Comparison of ENCODE assay signal across 19 cellular contexts in genomic region chr12:102314821-102315220, GRCh38.
DNase-seq lines count a peak whose midpoint lies in the region; ATAC-seq, FAIRE-seq and TF ChIP-seq lines count a peak whose summit lies in the region.
"Had no signal": no experiment of that assay in that cellular context is flagged by ENCODE, and none has a peak within 500 bp of the region (broad histone marks: within the 10 kb centered on the region; RNA-seq: fewer than 3 reads in every experiment).

No MANE protein-coding gene starts in this region.

- in situ Hi-C loops in IMR-90 (cut with MboI; ENCODE audit: low sequenced_read_pairs): loop anchor here (25.0 kb wide), 1 partner anchor 172 kb away; the partner anchor contains the start of gene IGF1
- in situ Hi-C loops in brain microvascular endothelial cell (cut with HindIII; ENCODE audit: low pct_ligation_motif_present, low sequenced_read_pairs): no loop called here

- intact Hi-C loops in IMR-90 (cut with micrococcal nuclease): no loop called here

- no peaks in the 10 kb centered on the region for H3K27me3 ChIP-seq in IMR-90 (ENCODE audit: control insufficient read depth, insufficient read depth, low read length)
- no peaks in the 10 kb centered on the region for H3K27me3 ChIP-seq in brain microvascular endothelial cell (replicated peaks)
- H3K27me3 ChIP-seq: BLaER1 treated with 17β-estradiol and CSF1 and Interleukin-3, amounts not matched to agents 10 nM and 100 nM had no signal

- no peaks in the 10 kb centered on the region for H3K9me1 ChIP-seq in IMR-90 (ENCODE audit: insufficient read depth, low read length)

- no peak overlapping the region for H4K8ac ChIP-seq in IMR-90 (ENCODE audit: low read depth in 2 of 2, low read length in 2 of 2)

- no peak overlapping the region for H3K23ac ChIP-seq in IMR-90 (ENCODE audit: low read depth, low read length)

- BruUV-seq in IMR-90 (replicated peaks; lab: Mats Ljungman, UMichigan): no TSS peak

- H2AK5ac ChIP-seq in IMR-90 (ENCODE audit: low read depth, low read length): no peak overlapping the region

- POLR2A ChIA-PET in A549 (lab: Yijun Ruan, JAX): no interaction called here
- POLR2A ChIA-PET in IMR-90 (lab: Charles Lee; ENCODE audit: unreplicated experiment): no interaction called here

- H2AFZ ChIP-seq in IMR-90 (replicated peaks; ENCODE audit: low read length, poor library complexity): no peak overlapping the region

- H3K4me1 ChIP-seq in A549 (no peaks in the 10 kb centered on the region), IMR-90 (ENCODE audit: control insufficient read depth, insufficient read depth, low read length) (no peaks in the 10 kb centered on the region)
- H3K4me1 ChIP-seq: BLaER1 treated with 17β-estradiol and CSF1 and Interleukin-3, amounts not matched to agents 10 nM and 100 nM had no signal

- no peak overlapping the region for H4K91ac ChIP-seq in IMR-90 (ENCODE audit: insufficient read depth, low read depth, low read length)

- H2BK120ac ChIP-seq in IMR-90 (ENCODE audit: low read depth, low read length): no peak overlapping the region

- H3K9me3 ChIP-seq in A549: no peaks in the 10 kb centered on the region
- no peaks in the 10 kb centered on the region for H3K9me3 ChIP-seq in IMR-90 (ENCODE audit: control insufficient read depth, insufficient read depth, low read length)
- H3K9me3 ChIP-seq: BLaER1 treated with 17β-estradiol and CSF1 and Interleukin-3, amounts not matched to agents 10 nM and 100 nM had no signal

- H3K4me2 ChIP-seq in A549: no peak overlapping the region
- H3K4me2 ChIP-seq in IMR-90 (ENCODE audit: low read depth, low read length): no peak overlapping the region
- H3K4me2 ChIP-seq: BLaER1 treated with 17β-estradiol and CSF1 and Interleukin-3, amounts not matched to agents 10 nM and 100 nM had no signal

- TF ChIP-seq CTCF in A549 (IDR thresholded peaks at IDR 0.05) (no peak), IMR-90 (conservative IDR thresholded peaks at IDR 0.05; ENCODE audit: low read depth, low read length) (no peak), brain microvascular endothelial cell (IDR thresholded peaks at IDR 0.05; ENCODE audit: low read depth, low read length, missing control alignments) (no peak)

- H3K4me3 ChIP-seq in A549 (no peak overlapping the region), IMR-90 (ENCODE audit: insufficient read depth, low read depth, low read length) (no peak overlapping the region), brain microvascular endothelial cell (ENCODE audit: low read depth, low read length) (no peak overlapping the region)
- H3K4me3 ChIP-seq: BLaER1 treated with 17β-estradiol and CSF1 and Interleukin-3, amounts not matched to agents 10 nM and 100 nM had no signal

- no peak overlapping the region for H3K56ac ChIP-seq in IMR-90 (ENCODE audit: extremely low read depth, insufficient read depth, low read length)

- TF ChIP-seq RAD21 in A549 (conservative IDR thresholded peaks at IDR 0.05 in 1 of 2, IDR thresholded peaks at IDR 0.05 in 1 of 2) (no peak), IMR-90 (IDR thresholded peaks at IDR 0.05; ENCODE audit: low read length) (no peak)

- no peak overlapping the region for H2BK15ac ChIP-seq in IMR-90 (ENCODE audit: low read depth, low read length)

- H4K5ac ChIP-seq in IMR-90 (ENCODE audit: low read depth, low read length): no peak overlapping the region

- TF ChIP-seq POLR2A in A549 (IDR thresholded peaks at IDR 0.05; ENCODE audit: low read length): no peak
- no peak for TF ChIP-seq POLR2A in IMR-90 (IDR thresholded peaks at IDR 0.05; ENCODE audit: low read depth, low read length)
- TF ChIP-seq POLR2A in GM12891 (IDR thresholded peaks at IDR 0.05; ENCODE audit: low read depth, low read length): no peak

- H3K14ac ChIP-seq in IMR-90 (replicated peaks; ENCODE audit: low read depth, low read length): no peak overlapping the region

- H4K20me1 ChIP-seq in IMR-90 (ENCODE audit: insufficient read depth, low read length): no peaks in the 10 kb centered on the region
- H4K20me1 ChIP-seq: BLaER1 treated with 17β-estradiol and CSF1 and Interleukin-3, amounts not matched to agents 10 nM and 100 nM had no signal

- H3K18ac ChIP-seq in IMR-90 (ENCODE audit: low read depth, low read length): no peak overlapping the region

- WGBS in A549 (ENCODE audit: missing lambda C conversion rate): 28% methylated on average over 2 of the region's 2 CpGs
- no CpG with 5 or more reads among the region's 2 CpGs for WGBS in IMR-90 (ENCODE audit: extremely low coverage in 2 of 2, insufficient read length in 1 of 2), 2 experiments

- H2BK5ac ChIP-seq in IMR-90 (ENCODE audit: low read depth, low read length, poor library complexity, severe bottlenecking): no peak overlapping the region

- TF ChIP-seq EP300 in A549 (IDR thresholded peaks at IDR 0.05): no peak

- CTCF ChIA-PET in A549 (lab: Yijun Ruan, JAX): no interaction called here
- CTCF ChIA-PET in IMR-90 (lab: Yijun Ruan, JAX): no interaction called here

- no peak overlapping the region for H2BK20ac ChIP-seq in IMR-90 (ENCODE audit: low read depth, low read length)

- dilution Hi-C loops in IMR-90 (cut with HindIII; ENCODE audit: low sequenced_read_pairs, unreplicated experiment): no loop called here

- no peaks in the 10 kb centered on the region for H3K79me1 ChIP-seq in IMR-90 (ENCODE audit: low read depth in 1 of 2, low read length in 2 of 2)

- H2AK9ac ChIP-seq in IMR-90 (replicated peaks; ENCODE audit: low read depth, low read length, poor library complexity): no peak overlapping the region

- no peak for ATAC-seq in A549
- peak; percentile 67; the same call in 1 of the 2 replicates for ATAC-seq in IMR-90 (ENCODE audit: low read depth)

- DNase-seq in A549 (ENCODE audit: low read depth in 1 of 2, low spot score in 1 of 2) (no peak), IMR-90 (peak; percentile 50), brain microvascular endothelial cell (peak; percentile 30), iris pigment epithelial cell (ENCODE audit: low read depth) (peak; percentile 1), T-helper 1 cell (no peak), GM12891 (ENCODE audit: insufficient read length, low spot score) (no peak), DMS79 (lab: John Stamatoyannopoulos, UW) (no peak)
- DNase-seq in activated effector memory CD4-positive, alpha-beta T cell treated with anti-CD3 and anti-CD28 coated beads, Interleukin-2, amount 50 U/mL, for 16 hours: no peak
- DNase-seq: AML-193; CD4-positive, CD25-positive, alpha-beta regulatory T cell; DMS53; EL; GDM1; HCEC 1CT; HFFc6; KG1 had no signal

- H3K27ac ChIP-seq in A549: no peak overlapping the region
- no peak overlapping the region for H3K27ac ChIP-seq in IMR-90 (ENCODE audit: insufficient read depth, low read length)
- no peak overlapping the region for H3K27ac ChIP-seq in brain microvascular endothelial cell
- H3K27ac ChIP-seq: 22Rv1; BLaER1 treated with 17β-estradiol and CSF1 and Interleukin-3, amounts not matched to agents 10 nM and 100 nM; HL-60 had no signal

- H3K4ac ChIP-seq in IMR-90 (ENCODE audit: low read depth, low read length): no peak overlapping the region

- H3K9ac ChIP-seq in IMR-90 (ENCODE audit: low read depth, low read length): no peak overlapping the region
- H3K9ac ChIP-seq: BLaER1 treated with 17β-estradiol and CSF1 and Interleukin-3, amounts not matched to agents 10 nM and 100 nM had no signal

- no peak for FAIRE-seq in A549 (lab: Jason Lieb, UNC)
- FAIRE-seq in GM12891 (lab: Jason Lieb, UNC): no peak

- H3K36me3 ChIP-seq in IMR-90 (ENCODE audit: control insufficient read depth, insufficient read depth, low read length) (no peaks in the 10 kb centered on the region), brain microvascular endothelial cell (replicated peaks) (no peaks in the 10 kb centered on the region)
- H3K36me3 ChIP-seq: BLaER1 treated with 17β-estradiol and CSF1 and Interleukin-3, amounts not matched to agents 10 nM and 100 nM had no signal

TF ChIP-seq in A549, 52 proteins besides CTCF, POLR2A, EP300 and RAD21 (continues in another document):
- no peak for TF ChIP-seq FOSL2 (IDR thresholded peaks at IDR 0.05)
- TF ChIP-seq FOSL2 (CRISPR knock-in tag; IDR thresholded peaks at IDR 0.05): peak; percentile 24; the same call in 1 of the 2 replicates
- TF ChIP-seq PHF8 (IDR thresholded peaks at IDR 0.05; ENCODE audit: borderline replicate concordance, low read depth): no peak
- no peak for TF ChIP-seq ZC3H11A (IDR thresholded peaks at IDR 0.05)

TF ChIP-seq in IMR-90, 13 proteins besides CTCF, POLR2A, EP300 and RAD21:
- no peak for TF ChIP-seq ELK1 (IDR thresholded peaks at IDR 0.05; ENCODE audit: borderline replicate concordance, low read depth, low read length)
- TF ChIP-seq FOS (IDR thresholded peaks at IDR 0.05; ENCODE audit: low read depth, low read length): peak; percentile 36; the same call in 1 of the 2 replicates

TF ChIP-seq in GM12891, 5 proteins besides CTCF, POLR2A, EP300 and RAD21:
- TF ChIP-seq POU2F2 (IDR thresholded peaks at IDR 0.05; ENCODE audit: low read depth, low read length) (no peak), PAX5 (IDR thresholded peaks at IDR 0.05; ENCODE audit: insufficient read depth, low read length, severe bottlenecking) (no peak)
TF ChIP-seq in GM12891: peak in this region for 0.

Comparison
In these comparisons a context has a peak if more than half of its experiments do, and no peak if none do; other contexts are left out.
1. DNase-seq: peak in IMR-90 (single experiment), brain microvascular endothelial cell (single experiment) and iris pigment epithelial cell (single experiment); none in A549 (0 of 2), activated effector memory CD4-positive, alpha-beta T cell treated with anti-CD3 and anti-CD28 coated beads, Interleukin-2, amount 50 U/mL, for 16 hours (single experiment), T-helper 1 cell (0 of 5), GM12891 (single experiment) and DMS79 (single experiment).